ENCODE assay signal across 1 cellular context in genomic region chr17:17824780-17825614, GRCh38.
TF ChIP-seq lines count a peak whose summit lies in the region.

No MANE protein-coding gene starts in this region.

TF ChIP-seq in WTC11, 78 proteins besides CTCF, POLR2A, EP300 and RAD21 (continued from another document):
- TF ChIP-seq, protein P1, sequence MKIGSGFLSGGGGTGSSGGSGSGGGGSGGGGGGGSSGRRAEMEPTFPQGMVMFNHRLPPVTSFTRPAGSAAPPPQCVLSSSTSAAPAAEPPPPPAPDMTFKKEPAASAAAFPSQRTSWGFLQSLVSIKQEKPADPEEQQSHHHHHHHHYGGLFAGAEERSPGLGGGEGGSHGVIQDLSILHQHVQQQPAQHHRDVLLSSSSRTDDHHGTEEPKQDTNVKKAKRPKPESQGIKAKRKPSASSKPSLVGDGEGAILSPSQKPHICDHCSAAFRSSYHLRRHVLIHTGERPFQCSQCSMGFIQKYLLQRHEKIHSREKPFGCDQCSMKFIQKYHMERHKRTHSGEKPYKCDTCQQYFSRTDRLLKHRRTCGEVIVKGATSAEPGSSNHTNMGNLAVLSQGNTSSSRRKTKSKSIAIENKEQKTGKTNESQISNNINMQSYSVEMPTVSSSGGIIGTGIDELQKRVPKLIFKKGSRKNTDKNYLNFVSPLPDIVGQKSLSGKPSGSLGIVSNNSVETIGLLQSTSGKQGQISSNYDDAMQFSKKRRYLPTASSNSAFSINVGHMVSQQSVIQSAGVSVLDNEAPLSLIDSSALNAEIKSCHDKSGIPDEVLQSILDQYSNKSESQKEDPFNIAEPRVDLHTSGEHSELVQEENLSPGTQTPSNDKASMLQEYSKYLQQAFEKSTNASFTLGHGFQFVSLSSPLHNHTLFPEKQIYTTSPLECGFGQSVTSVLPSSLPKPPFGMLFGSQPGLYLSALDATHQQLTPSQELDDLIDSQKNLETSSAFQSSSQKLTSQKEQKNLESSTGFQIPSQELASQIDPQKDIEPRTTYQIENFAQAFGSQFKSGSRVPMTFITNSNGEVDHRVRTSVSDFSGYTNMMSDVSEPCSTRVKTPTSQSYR (CRISPR knock-in tag; IDR thresholded peaks at IDR 0.05): no peak
- no peak for TF ChIP-seq RELA (CRISPR knock-in tag; IDR thresholded peaks at IDR 0.05; ENCODE audit: borderline replicate concordance)
- TF ChIP-seq, protein P2, sequence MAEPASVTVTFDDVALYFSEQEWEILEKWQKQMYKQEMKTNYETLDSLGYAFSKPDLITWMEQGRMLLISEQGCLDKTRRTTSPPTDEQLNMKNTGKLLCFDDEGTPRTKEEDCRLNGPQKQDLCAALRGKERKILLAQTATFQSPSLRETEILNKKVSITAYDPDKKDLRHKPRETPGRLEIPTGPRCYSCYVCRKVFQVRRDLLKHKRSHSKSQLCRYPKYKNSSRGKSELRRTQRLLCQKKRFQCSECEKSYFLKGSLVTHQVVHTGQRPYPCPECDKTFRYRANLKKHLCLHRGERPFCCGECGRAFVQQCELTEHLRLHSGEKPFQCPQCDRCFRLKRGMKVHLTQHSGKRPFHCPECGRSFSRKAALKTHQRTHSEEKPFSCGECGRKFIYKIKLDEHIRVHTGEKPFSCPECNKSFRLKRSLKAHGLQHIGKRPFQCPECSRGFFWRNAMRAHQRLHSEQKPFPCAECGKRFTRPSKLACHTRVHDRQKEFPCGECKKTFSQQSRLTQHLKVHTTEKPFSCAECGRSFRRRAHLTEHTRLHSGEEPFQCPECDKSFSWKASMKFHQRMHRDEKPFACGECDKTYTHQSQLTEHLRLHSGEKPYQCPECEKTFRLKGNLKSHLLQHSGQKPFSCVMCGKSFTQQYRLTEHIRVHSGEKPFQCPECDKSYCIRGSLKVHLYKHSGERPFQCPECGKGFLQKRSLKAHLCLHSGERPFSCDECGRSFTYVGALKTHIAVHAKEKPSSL (CRISPR knock-in tag; conservative IDR thresholded peaks at IDR 0.05): no peak
- TF ChIP-seq MYBL2 (CRISPR knock-in tag; IDR thresholded peaks at IDR 0.05): no peak
- no peak for TF ChIP-seq CREM (CRISPR knock-in tag; IDR thresholded peaks at IDR 0.05)
